8 cellular contexts compared by ENCODE assay signal in the genomic region with DNA sequence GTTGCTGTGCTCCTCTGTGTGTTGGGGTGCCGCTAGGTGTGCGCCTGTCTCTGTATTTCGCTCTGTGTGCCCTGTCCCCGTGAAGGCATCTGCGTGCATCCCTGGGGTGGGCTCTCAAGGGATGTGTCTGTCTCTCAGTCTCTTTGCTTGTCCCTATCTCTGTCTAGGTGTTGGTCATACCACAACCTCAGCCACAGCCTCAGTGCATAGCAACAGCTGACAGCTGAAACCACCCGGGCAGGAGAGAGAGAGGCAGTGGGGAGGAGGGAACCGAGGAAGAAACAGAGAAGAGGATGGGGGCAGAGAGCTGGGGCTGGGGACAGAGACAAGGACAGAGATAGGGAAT. TPM values are rescaled to one million over a fixed set of nuclear protein-coding genes. Genes with fewer than 3 reads are reported as not detected.
DNase-seq lines count a peak whose midpoint lies in the region; ATAC-seq and TF ChIP-seq lines count a peak whose summit lies in the region.

No MANE protein-coding gene starts in this region.

- H3K4me1 Mint-ChIP-seq in endothelial cell (ENCODE audit: unreplicated experiment): peaks cover 20% of the 10 kb centered on the region

- peaks cover 61% of the 10 kb centered on the region for H3K27me3 ChIP-seq in left ventricle myocardium inferior (ENCODE audit: low read depth)
- peaks cover 29 to 73% (median 62%) of the 10 kb centered on the region in 3 donors for H3K27me3 ChIP-seq in stomach

- peak overlapping the region; percentile 36 for H3K27ac Mint-ChIP-seq in endothelial cell (ENCODE audit: unreplicated experiment)

- H3K4me3 ChIP-seq in left ventricle myocardium inferior (peak overlapping the region; percentile 70), stomach (peak overlapping the region; percentile 39 to 60 (median 48))

- intact Hi-C loops in left ventricle myocardium inferior (cut with micrococcal nuclease): no loop called here
- intact Hi-C loops in cardiac septum (cut with DNase I): loop anchor here (1.0 kb wide), 1 partner anchor 24 kb away; no protein-coding TSS in a partner anchor
- intact Hi-C loops in stomach (cut with DNase I; ENCODE audit: low total_unique reads): no loop called here
- intact Hi-C loops in sciatic nerve (cut with DNase I): no loop called here

- no peak overlapping the region for H3K27ac ChIP-seq in left ventricle myocardium inferior (replicated peaks)
- no peak overlapping the region for H3K27ac ChIP-seq in stomach

- H3K27me3 Mint-ChIP-seq in endothelial cell (ENCODE audit: unreplicated experiment): peaks cover 43% of the 10 kb centered on the region

- H3K4me1 ChIP-seq in left ventricle myocardium inferior (peaks cover 51% of the 10 kb centered on the region), stomach (peaks cover 19 to 53% (median 43%) of the 10 kb centered on the region in 4 donors)

- H3K9me3 Mint-ChIP-seq in endothelial cell (ENCODE audit: unreplicated experiment): no peaks in the 10 kb centered on the region

- no peak for TF ChIP-seq POLR2A in stomach (IDR thresholded peaks at IDR 0.05)

- H3K4me3 Mint-ChIP-seq in endothelial cell (ENCODE audit: unreplicated experiment): peak overlapping the region; percentile 29

- H3K9me3 ChIP-seq in left ventricle myocardium inferior (replicated peaks): no peaks in the 10 kb centered on the region
- no peaks in the 10 kb centered on the region for H3K9me3 ChIP-seq in stomach

- peaks cover 17% of the 10 kb centered on the region for H3K36me3 Mint-ChIP-seq in endothelial cell (ENCODE audit: low read depth, unreplicated experiment)

- WGBS in stomach, 5 donors: 7 to 17% (median 14%) methylated on average over 7 of the region's 7 CpGs

- peaks cover 21% of the 10 kb centered on the region for H3K36me3 ChIP-seq in left ventricle myocardium inferior
- H3K36me3 ChIP-seq in stomach: peaks cover 6 to 23% (median 22%) of the 10 kb centered on the region in 4 donors

- no peak for TF ChIP-seq EP300 in stomach (IDR thresholded peaks at IDR 0.05)

- TF ChIP-seq CTCF in left ventricle myocardium inferior (IDR thresholded peaks at IDR 0.05; ENCODE audit: borderline replicate concordance) (no peak), endothelial cell (IDR thresholded peaks at IDR 0.05; ENCODE audit: unreplicated experiment) (no peak), stomach (IDR thresholded peaks at IDR 0.05) (no peak)

- DNase-seq in left ventricle myocardium inferior (no peak), cardiac septum (ENCODE audit: low spot score) (no peak), NCI-H2196 treated with DMSO at 0.1 percent for 48 hours (lab: John Stamatoyannopoulos, UW; ENCODE audit: unreplicated experiment) (peak; percentile 35), endothelial cell (ENCODE audit: low spot score) (no peak), stomach (no peak), HuH-7.5 (ENCODE audit: low spot score) (no peak), sciatic nerve (ENCODE audit: low spot score) (no peak)

- ATAC-seq in HG03457 (IDR thresholded peaks at IDR 0.05; ENCODE audit: unreplicated experiment) (no peak), sciatic nerve (no peak)

RNA-seq across cellular contexts. Expression of a gene that starts 1.0 kb away (rescaled TPM):
- total RNA-seq in left ventricle myocardium inferior (0.44 TPM), cardiac septum (20.0 TPM), endothelial cell (ENCODE audit: unreplicated experiment) (not detected), stomach (under 1 TPM in 1 of 5 donors, not detected in 4; 0.18 TPM), sciatic nerve (0.27 TPM)
- under 1 TPM in 2 of 3 donors, not detected in 1; 0.30 to 0.44 TPM for polyA plus RNA-seq in stomach

RNA-seq across cellular contexts. Expression of a gene that starts 13.9 kb away (rescaled TPM):
- total RNA-seq in left ventricle myocardium inferior: 22.9 TPM
- 38.8 TPM for total RNA-seq in cardiac septum
- 63.3 TPM for total RNA-seq in endothelial cell (ENCODE audit: unreplicated experiment)
- 10 to 100 TPM; 26.1 to 93.7 (median 77.8) TPM for total RNA-seq in stomach
- 10 to 100 TPM; 54.6 to 59.0 (median 57.1) TPM for polyA plus RNA-seq in stomach
- total RNA-seq in sciatic nerve: 41.9 TPM

RNA-seq across cellular contexts. Expression of a gene that starts 35.3 kb away (rescaled TPM):
- total RNA-seq in left ventricle myocardium inferior (0.69 TPM), cardiac septum (0.94 TPM), endothelial cell (ENCODE audit: unreplicated experiment) (3.3 TPM), stomach (1 to 10 TPM in 2 of 5 donors, under 1 TPM in 2, not detected in 1; 0.55 to 5.1 (median 1.6) TPM), sciatic nerve (1.9 TPM)
- 1 to 10 TPM; 1.3 to 3.8 (median 3.5) TPM for polyA plus RNA-seq in stomach

Comparison
In these comparisons a context has a peak if more than half of its experiments do, and no peak if none do; other contexts are left out.
1. RNA of a gene that starts 1.0 kb away (total RNA-seq): 20.0 TPM in cardiac septum (single experiment); 0.44 TPM in left ventricle myocardium inferior (single experiment), 0.27 TPM in sciatic nerve (single experiment), not detected in endothelial cell (single experiment) and 0.18 TPM in stomach; every median in the first group is over 10 times any median in the second.